Comparison of ENCODE assay signal across 17 cellular contexts in genomic region chrX:113892401-113892800, GRCh38.
"Had no signal": no experiment of that assay in that cellular context is flagged by ENCODE, and none has a peak within 500 bp of the region (broad histone marks: within the 10 kb centered on the region; RNA-seq: fewer than 3 reads in every experiment).

No MANE protein-coding gene starts in this region.

- ATAC-seq: heart left ventricle; left colon; sciatic nerve; stimulated activated memory B cell treated with anti-CD40 and anti-IgM and Interleukin-4, amounts not matched to agents 10 μg/mL and 1 μg/mL and 100 μg/mL, for 72 hours had no signal

- H3K4me3 ChIP-seq: heart left ventricle, thoracic aorta had no signal

- H3K4me1 ChIP-seq: heart left ventricle had no signal

- H3K9me3 ChIP-seq: thoracic aorta had no signal

- H3K27me3 ChIP-seq: brain microvascular endothelial cell had no signal

- H3K27ac ChIP-seq: brain microvascular endothelial cell, heart left ventricle, thoracic aorta, VCaP had no signal

- DNase-seq: activated CD4-positive, alpha-beta T cell treated with anti-CD3 and anti-CD28 coated beads for 1 hour; activated gamma-delta T cell treated with Interleukin-2 at 50 U/mL for 16 hours; activated T-cell treated with anti-CD3 and anti-CD28 coated beads, Interleukin-2, amount 50 U/mL, for 1 hour; aorta; brain microvascular endothelial cell; central memory CD4-positive, alpha-beta T cell; effector memory CD4-positive, alpha-beta T cell; heart left ventricle; left colon; mesenchymal stem cell; posterior cingulate gyrus; small intestine had no signal

- FAIRE-seq: keratinocyte, small intestine had no signal

- H3K36me3 ChIP-seq: brain microvascular endothelial cell, heart left ventricle, thoracic aorta had no signal
